Comparison of ENCODE assay signal across 31 cellular contexts in the genomic region with DNA sequence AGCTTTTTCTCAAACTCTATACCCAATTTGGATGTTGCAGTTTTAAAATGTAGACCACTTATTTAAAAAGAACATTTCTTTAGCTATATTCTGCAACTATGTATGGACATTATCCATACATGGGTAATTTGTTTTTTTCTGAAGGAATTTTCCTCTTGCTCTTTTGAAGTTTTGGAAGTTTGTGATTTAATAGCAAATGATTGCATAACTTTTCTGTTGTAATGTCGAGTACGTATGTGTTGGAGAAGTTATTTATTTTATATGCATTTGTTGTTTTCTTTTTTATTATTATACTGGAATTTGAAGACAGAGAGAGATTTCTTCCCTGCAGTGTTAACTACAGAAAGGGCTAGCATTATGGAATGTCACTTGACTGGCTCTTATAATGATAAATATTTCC.
"Had no signal": no experiment of that assay in that cellular context is flagged by ENCODE, and none has a peak within 500 bp of the region (broad histone marks: within the 10 kb centered on the region; RNA-seq: fewer than 3 reads in every experiment).

No MANE protein-coding gene starts in this region.

- H3K9me3 ChIP-seq: ascending aorta, breast epithelium, gastrocnemius medialis, heart left ventricle had no signal

- DNase-seq: activated CD4-positive, alpha-beta memory T cell treated with anti-CD3 and anti-CD28 coated beads for 36 hours; activated CD4-positive, alpha-beta T cell treated with anti-CD3 and anti-CD28 coated beads for 36 hours; activated CD4-positive, alpha-beta T cell treated with anti-CD3 and anti-CD28 coated beads, Interleukin-2, amount 10 ng/mL, durations not matched to agents 24 days and 14 days; activated CD4-positive, CD25-positive, alpha-beta regulatory T cell; activated CD4-positive, CD25-positive, alpha-beta regulatory T cell treated with anti-CD3 and anti-CD28 coated beads, Interleukin-2, amount 50 U/mL, for 72 hours; activated CD8-positive, alpha-beta memory T cell treated with anti-CD3 and anti-CD28 coated beads, Interleukin-2, amount 10 ng/mL, durations not matched to agents 7 days and 5 days; activated CD8-positive, alpha-beta memory T cell treated with anti-CD3 and anti-CD28 coated beads, Interleukin-2, amount 50 U/mL, for 4 hours; activated CD8-positive, alpha-beta T cell treated with anti-CD3 and anti-CD28 coated beads, Interleukin-2, amount 10 ng/mL, durations not matched to agents 7 days and 5 days; activated gamma-delta T cell; activated naive CD4-positive, alpha-beta T cell; activated naive CD4-positive, alpha-beta T cell treated with anti-CD3 and anti-CD28 coated beads, Interleukin-2, amount 10 ng/mL, durations not matched to agents 7 days and 5 days; activated naive CD8-positive, alpha-beta T cell treated with anti-CD3 and anti-CD28 coated beads, Interleukin-2, amount 10 ng/mL, durations not matched to agents 7 days and 5 days; activated T-cell treated with anti-CD3 and anti-CD28 coated beads, Interleukin-2, amount 50 U/mL, for 1 hour; activated T-cell treated with anti-CD3 and anti-CD28 coated beads, Interleukin-2, amount 50 U/mL, for 48 hours; effector memory CD4-positive, alpha-beta T cell; endodermal cell; foreskin fibroblast; gastrocnemius medialis; glutamatergic neuron; heart left ventricle; T-helper 2 cell had no signal

- H3K27ac Mint-ChIP-seq: activated CD4-positive, alpha-beta memory T cell treated with anti-CD3 and anti-CD28 coated beads for 36 hours; activated CD4-positive, alpha-beta T cell treated with anti-CD3 and anti-CD28 coated beads for 36 hours; activated CD4-positive, alpha-beta T cell treated with anti-CD3 and anti-CD28 coated beads, Interleukin-2, amount 10 ng/mL, durations not matched to agents 24 days and 14 days; activated CD8-positive, alpha-beta memory T cell treated with anti-CD3 and anti-CD28 coated beads, Interleukin-2, amount 10 ng/mL, durations not matched to agents 7 days and 5 days; activated CD8-positive, alpha-beta T cell treated with anti-CD3 and anti-CD28 coated beads, Interleukin-2, amount 10 ng/mL, durations not matched to agents 7 days and 5 days; activated naive CD4-positive, alpha-beta T cell treated with anti-CD3 and anti-CD28 coated beads, Interleukin-2, amount 10 ng/mL, durations not matched to agents 7 days and 5 days; activated naive CD4-positive, alpha-beta T cell treated with anti-CD3 and anti-CD28 coated beads, Interleukin-2, amount 50 U/mL, for 72 hours; activated naive CD8-positive, alpha-beta T cell treated with anti-CD3 and anti-CD28 coated beads, Interleukin-2, amount 10 ng/mL, durations not matched to agents 7 days and 5 days; activated T-helper 1 cell treated with anti-CD3 and anti-CD28 coated beads, Interleukin-12 subunit alpha, Interleukin-12 subunit beta, Interleukin-2, Interleukin-4 antibody, amounts not matched to agents 30 ng/mL and 10 ng/mL and 1 ng/mL, durations not matched to agents 14 hours and 24 hours and 36 hours had no signal

- H3K36me3 ChIP-seq: ascending aorta, breast epithelium, cardiac muscle cell, gastrocnemius medialis, heart left ventricle had no signal

- H3K4me1 Mint-ChIP-seq: activated CD4-positive, alpha-beta T cell treated with anti-CD3 and anti-CD28 coated beads for 36 hours; activated CD4-positive, alpha-beta T cell treated with anti-CD3 and anti-CD28 coated beads, Interleukin-2, amount 10 ng/mL, durations not matched to agents 24 days and 14 days; activated naive CD4-positive, alpha-beta T cell treated with anti-CD3 and anti-CD28 coated beads, Interleukin-2, amount 10 ng/mL, durations not matched to agents 7 days and 5 days; central memory CD8-positive, alpha-beta T cell had no signal

- H3K36me3 Mint-ChIP-seq: activated CD4-positive, alpha-beta memory T cell treated with anti-CD3 and anti-CD28 coated beads for 36 hours; activated CD8-positive, alpha-beta memory T cell treated with anti-CD3 and anti-CD28 coated beads, Interleukin-2, amount 10 ng/mL, durations not matched to agents 7 days and 5 days; activated naive CD4-positive, alpha-beta T cell treated with anti-CD3 and anti-CD28 coated beads, Interleukin-2, amount 10 ng/mL, durations not matched to agents 7 days and 5 days; activated naive CD4-positive, alpha-beta T cell treated with anti-CD3 and anti-CD28 coated beads, Interleukin-2, amount 50 U/mL, for 72 hours; activated naive CD8-positive, alpha-beta T cell treated with anti-CD3 and anti-CD28 coated beads, Interleukin-2, amount 10 ng/mL, durations not matched to agents 7 days and 5 days; brain had no signal

- H3K27ac ChIP-seq: ascending aorta, breast epithelium, cardiac muscle cell, coronary artery, gastrocnemius medialis, heart left ventricle had no signal

- H3K4me1 ChIP-seq: ascending aorta, breast epithelium, gastrocnemius medialis, heart left ventricle had no signal

- H3K9me3 Mint-ChIP-seq: activated CD4-positive, alpha-beta memory T cell treated with anti-CD3 and anti-CD28 coated beads for 36 hours; activated CD4-positive, alpha-beta T cell treated with anti-CD3 and anti-CD28 coated beads, Interleukin-2, amount 10 ng/mL, durations not matched to agents 24 days and 14 days; activated naive CD4-positive, alpha-beta T cell treated with anti-CD3 and anti-CD28 coated beads, Interleukin-2, amount 10 ng/mL, durations not matched to agents 7 days and 5 days; activated naive CD4-positive, alpha-beta T cell treated with anti-CD3 and anti-CD28 coated beads, Interleukin-2, amount 50 U/mL, for 72 hours; activated naive CD8-positive, alpha-beta T cell treated with anti-CD3 and anti-CD28 coated beads, Interleukin-2, amount 10 ng/mL, durations not matched to agents 7 days and 5 days; activated T-helper 1 cell treated with anti-CD3 and anti-CD28 coated beads, Interleukin-12 subunit alpha, Interleukin-12 subunit beta, Interleukin-2, Interleukin-4 antibody, amounts not matched to agents 30 ng/mL and 10 ng/mL and 1 ng/mL, durations not matched to agents 14 hours and 24 hours and 36 hours; brain; central memory CD8-positive, alpha-beta T cell; dendritic cell treated with granulocyte-macrophage colony-stimulating factor and Interleukin-4, amounts not matched to agents 40 ng/mL and 50 ng/mL, for 4 days; endodermal cell had no signal

- H3K4me3 Mint-ChIP-seq: activated CD4-positive, alpha-beta memory T cell treated with anti-CD3 and anti-CD28 coated beads for 36 hours; activated CD4-positive, alpha-beta T cell treated with anti-CD3 and anti-CD28 coated beads for 36 hours; activated CD4-positive, alpha-beta T cell treated with anti-CD3 and anti-CD28 coated beads, Interleukin-2, amount 10 ng/mL, durations not matched to agents 24 days and 14 days; activated CD8-positive, alpha-beta memory T cell treated with anti-CD3 and anti-CD28 coated beads, Interleukin-2, amount 10 ng/mL, durations not matched to agents 7 days and 5 days; activated CD8-positive, alpha-beta T cell treated with anti-CD3 and anti-CD28 coated beads, Interleukin-2, amount 10 ng/mL, durations not matched to agents 7 days and 5 days; activated naive CD4-positive, alpha-beta T cell treated with anti-CD3 and anti-CD28 coated beads, Interleukin-2, amount 10 ng/mL, durations not matched to agents 7 days and 5 days; activated naive CD8-positive, alpha-beta T cell treated with anti-CD3 and anti-CD28 coated beads, Interleukin-2, amount 10 ng/mL, durations not matched to agents 7 days and 5 days; activated T-helper 1 cell treated with anti-CD3 and anti-CD28 coated beads, Interleukin-12 subunit alpha, Interleukin-12 subunit beta, Interleukin-2, Interleukin-4 antibody, amounts not matched to agents 30 ng/mL and 10 ng/mL and 1 ng/mL, durations not matched to agents 14 hours and 24 hours and 36 hours; brain; central memory CD8-positive, alpha-beta T cell; dendritic cell treated with granulocyte-macrophage colony-stimulating factor and Interleukin-4, amounts not matched to agents 40 ng/mL and 50 ng/mL, for 4 days; endodermal cell had no signal

- H3K4me3 ChIP-seq: ascending aorta, breast epithelium, cardiac muscle cell, coronary artery, dorsolateral prefrontal cortex, gastrocnemius medialis, heart left ventricle had no signal

- H3K27me3 ChIP-seq: ascending aorta, breast epithelium, cardiac muscle cell, dorsolateral prefrontal cortex, gastrocnemius medialis had no signal

- ATAC-seq: activated CD4-positive, alpha-beta T cell treated with anti-CD3 and anti-CD28 coated beads for 36 hours; activated CD8-positive, alpha-beta memory T cell treated with anti-CD3 and anti-CD28 coated beads, Interleukin-2, amount 10 ng/mL, durations not matched to agents 7 days and 5 days; activated CD8-positive, alpha-beta T cell treated with anti-CD3 and anti-CD28 coated beads, Interleukin-2, amount 10 ng/mL, durations not matched to agents 7 days and 5 days; gastrocnemius medialis had no signal

- H3K27me3 Mint-ChIP-seq: brain; dendritic cell treated with granulocyte-macrophage colony-stimulating factor and Interleukin-4, amounts not matched to agents 40 ng/mL and 50 ng/mL, for 4 days had no signal
